Comparison of ENCODE assay signal across 12 cellular contexts in genomic region chr3:185317674-185318073, GRCh38. TPM values are rescaled to one million over a fixed set of nuclear protein-coding genes. Genes with fewer than 3 reads are reported as not detected.
A peak's percentile ranks its signal among the peaks of the same experiment; 100 is the strongest.
DNase-seq lines count a peak whose midpoint lies in the region; ATAC-seq and TF ChIP-seq lines count a peak whose summit lies in the region.
"Had no signal": no experiment of that assay in that cellular context is flagged by ENCODE, and none has a peak within 500 bp of the region (broad histone marks: within the 10 kb centered on the region; RNA-seq: fewer than 3 reads in every experiment).

No MANE protein-coding gene starts in this region.

- no peaks in the 10 kb centered on the region for H3K36me3 Mint-ChIP-seq in activated CD8-positive, alpha-beta T cell treated with anti-CD3 and anti-CD28 coated beads, Interleukin-2, amount 10 ng/mL, durations not matched to agents 7 days and 5 days (ENCODE audit: low read depth)
- H3K36me3 Mint-ChIP-seq: activated naive CD8-positive, alpha-beta T cell treated with anti-CD3 and anti-CD28 coated beads, Interleukin-2, amount 10 ng/mL, durations not matched to agents 7 days and 5 days; CD8-positive, alpha-beta T cell; natural killer cell treated with Interleukin-12 subunit alpha and Interleukin-12 subunit beta and Interleukin-15 and Interleukin-18, amount 100 ng/mL, for 72 hours had no signal

- H3K27me3 ChIP-seq in sigmoid colon (no peaks in the 10 kb centered on the region), uterus (no peaks in the 10 kb centered on the region)

- no peak for TF ChIP-seq EP300 in sigmoid colon (IDR thresholded peaks at IDR 0.05)

- no peak for TF ChIP-seq POLR2A in sigmoid colon (IDR thresholded peaks at IDR 0.05)
- no peak for TF ChIP-seq POLR2A in uterus (IDR thresholded peaks at IDR 0.05)

- intact Hi-C loops in sigmoid colon (cut with DNase I) (no loop called here), uterus (cut with DNase I; ENCODE audit: low total_unique reads) (no loop called here)

- peaks cover 8% of the 10 kb centered on the region for H3K27me3 Mint-ChIP-seq in activated CD8-positive, alpha-beta T cell treated with anti-CD3 and anti-CD28 coated beads, Interleukin-2, amount 10 ng/mL, durations not matched to agents 7 days and 5 days (ENCODE audit: low read depth)

- H3K9me3 Mint-ChIP-seq in activated CD8-positive, alpha-beta T cell treated with anti-CD3 and anti-CD28 coated beads, Interleukin-2, amount 10 ng/mL, durations not matched to agents 7 days and 5 days (ENCODE audit: insufficient read depth), result no peaks in the 10 kb centered on the region
- H3K9me3 Mint-ChIP-seq: activated naive CD8-positive, alpha-beta T cell treated with anti-CD3 and anti-CD28 coated beads, Interleukin-2, amount 10 ng/mL, durations not matched to agents 7 days and 5 days; CD8-positive, alpha-beta T cell; natural killer cell treated with Interleukin-12 subunit alpha and Interleukin-12 subunit beta and Interleukin-15 and Interleukin-18, amount 100 ng/mL, for 72 hours had no signal

- no peak overlapping the region for H3K27ac Mint-ChIP-seq in activated CD8-positive, alpha-beta T cell treated with anti-CD3 and anti-CD28 coated beads, Interleukin-2, amount 10 ng/mL, durations not matched to agents 7 days and 5 days
- H3K27ac Mint-ChIP-seq: activated naive CD8-positive, alpha-beta T cell treated with anti-CD3 and anti-CD28 coated beads, Interleukin-2, amount 10 ng/mL, durations not matched to agents 7 days and 5 days; CD8-positive, alpha-beta T cell; natural killer cell treated with Interleukin-12 subunit alpha and Interleukin-12 subunit beta and Interleukin-15 and Interleukin-18, amount 100 ng/mL, for 72 hours had no signal

- no peak overlapping the region for H3K4me3 Mint-ChIP-seq in activated CD8-positive, alpha-beta T cell treated with anti-CD3 and anti-CD28 coated beads, Interleukin-2, amount 10 ng/mL, durations not matched to agents 7 days and 5 days
- H3K4me3 Mint-ChIP-seq: activated naive CD8-positive, alpha-beta T cell treated with anti-CD3 and anti-CD28 coated beads, Interleukin-2, amount 10 ng/mL, durations not matched to agents 7 days and 5 days; CD8-positive, alpha-beta T cell; natural killer cell treated with Interleukin-12 subunit alpha and Interleukin-12 subunit beta and Interleukin-15 and Interleukin-18, amount 100 ng/mL, for 72 hours had no signal

- H3K4me3 ChIP-seq in sigmoid colon (no peak overlapping the region), uterus (no peak overlapping the region)

- CTCF ChIA-PET in activated CD8-positive, alpha-beta T cell treated with anti-CD3 and anti-CD28 coated beads, Interleukin-2, amount 10 ng/mL, durations not matched to agents 7 days and 5 days (lab: Charles Lee), result no interaction called here

- TF ChIP-seq CTCF in sigmoid colon (IDR thresholded peaks at IDR 0.05), result no peak
- TF ChIP-seq CTCF in uterus (IDR thresholded peaks at IDR 0.05), result no peak

- WGBS in sigmoid colon, 2 donors, result 22 to 60% methylated on average over 3 of the region's 3 CpGs

- DNase-seq in astrocyte of the hippocampus (ENCODE audit: low read depth, low spot score) (peak; percentile 32), iris pigment epithelial cell (ENCODE audit: low read depth) (peak; percentile 28), sigmoid colon (no peak), uterus (no peak)
- DNase-seq in stimulated activated naive CD4-positive, alpha-beta T cell treated with Interleukin-2 at 50 U/mL for 16 hours (lab: John Stamatoyannopoulos, UW), result no peak
- no peak for DNase-seq in activated CD8-positive, alpha-beta T cell treated with anti-CD3 and anti-CD28 coated beads, Interleukin-2, amount 10 ng/mL, durations not matched to agents 7 days and 5 days
- DNase-seq in activated T-cell treated with anti-CD3 and anti-CD28 coated beads, Interleukin-2, amount 50 U/mL, for 48 hours, result no peak
- DNase-seq: activated naive CD8-positive, alpha-beta T cell treated with anti-CD3 and anti-CD28 coated beads, Interleukin-2, amount 10 ng/mL, durations not matched to agents 7 days and 5 days; CD8-positive, alpha-beta T cell; effector memory CD4-positive, alpha-beta T cell had no signal

- no peaks in the 10 kb centered on the region for H3K4me1 Mint-ChIP-seq in activated CD8-positive, alpha-beta T cell treated with anti-CD3 and anti-CD28 coated beads, Interleukin-2, amount 10 ng/mL, durations not matched to agents 7 days and 5 days (ENCODE audit: low read depth)

- H3K4me1 ChIP-seq in sigmoid colon, result peaks cover 0 to 37% (median 23%) of the 10 kb centered on the region in 4 donors
- H3K4me1 ChIP-seq in uterus, result no peaks in the 10 kb centered on the region

- H3K27ac ChIP-seq in sigmoid colon (peak overlapping the region; percentile 43 to 66 (median 54)), uterus (peak overlapping the region in 1 of 2 donors; percentile 41)

- ATAC-seq in GM21723 (IDR thresholded peaks at IDR 0.05; ENCODE audit: unreplicated experiment), result peak; percentile 49
- no peak for ATAC-seq in activated CD8-positive, alpha-beta T cell treated with anti-CD3 and anti-CD28 coated beads, Interleukin-2, amount 10 ng/mL, durations not matched to agents 7 days and 5 days
- ATAC-seq: CD8-positive, alpha-beta T cell; natural killer cell treated with Interleukin-12 subunit alpha and Interleukin-12 subunit beta and Interleukin-15 and Interleukin-18, amount 100 ng/mL, for 72 hours had no signal

- H3K9me3 ChIP-seq in sigmoid colon (no peaks in the 10 kb centered on the region), uterus (no peaks in the 10 kb centered on the region)

- POLR2A ChIA-PET in activated CD8-positive, alpha-beta T cell treated with anti-CD3 and anti-CD28 coated beads, Interleukin-2, amount 10 ng/mL, durations not matched to agents 7 days and 5 days (lab: Charles Lee), result no interaction called here

- H3K36me3 ChIP-seq in sigmoid colon, result no peaks in the 10 kb centered on the region
- no peaks in the 10 kb centered on the region for H3K36me3 ChIP-seq in uterus

RNA-seq across cellular contexts. Expression of gene MAP3K13, which starts 45.3 kb away (rescaled TPM):
- total RNA-seq in sigmoid colon (10 to 100 TPM; 24.5 to 26.9 (median 25.9) TPM), uterus (10 to 100 TPM in 3 of 4 donors, 1 to 10 TPM in 1; 8.8 to 47.8 (median 17.2) TPM)
- polyA plus RNA-seq in sigmoid colon, result 10 to 100 TPM; 21.7 to 64.7 (median 53.5) TPM
- total RNA-seq in activated CD8-positive, alpha-beta T cell treated with anti-CD3 and anti-CD28 coated beads, Interleukin-2, amount 10 ng/mL, durations not matched to agents 7 days and 5 days, result 10 to 100 TPM; 10.6 to 12.4 TPM

Comparison
In these comparisons a context has a peak if more than half of its experiments do, and no peak if none do; other contexts are left out.
1. DNase-seq: peak in astrocyte of the hippocampus (single experiment) and iris pigment epithelial cell (single experiment); none in sigmoid colon (single experiment), stimulated activated naive CD4-positive, alpha-beta T cell treated with Interleukin-2 at 50 U/mL for 16 hours (single experiment), activated CD8-positive, alpha-beta T cell treated with anti-CD3 and anti-CD28 coated beads, Interleukin-2, amount 10 ng/mL, durations not matched to agents 7 days and 5 days (single experiment), activated T-cell treated with anti-CD3 and anti-CD28 coated beads, Interleukin-2, amount 50 U/mL, for 48 hours (0 of 2) and uterus (0 of 2).